In genomic region chr14:32414808-32415255, GRCh38 we compare ENCODE assay signal across 20 cellular contexts.
A peak's percentile ranks its signal among the peaks of the same experiment; 100 is the strongest.
DNase-seq lines count a peak whose midpoint lies in the region; ATAC-seq and TF ChIP-seq lines count a peak whose summit lies in the region.
"Had no signal": no experiment of that assay in that cellular context is flagged by ENCODE, and none has a peak within 500 bp of the region (broad histone marks: within the 10 kb centered on the region; RNA-seq: fewer than 3 reads in every experiment).

No MANE protein-coding gene starts in this region.

- no peak for TF ChIP-seq CTCF in brain (conservative IDR thresholded peaks at IDR 0.05)
- TF ChIP-seq CTCF in fibroblast of pulmonary artery (IDR thresholded peaks at IDR 0.05; ENCODE audit: low read length, missing control alignments), result no peak

- H3K4me1 ChIP-seq in naive thymus-derived CD4-positive, alpha-beta T cell (ENCODE audit: control insufficient read depth in 2 of 2, insufficient read depth in 2 of 2, low read length in 2 of 2), result no peaks in the 10 kb centered on the region
- H3K4me1 ChIP-seq: BLaER1, lower lobe of right lung, pancreas, spleen, upper lobe of right lung had no signal

- no peak overlapping the region for H3K4me3 ChIP-seq in fibroblast of pulmonary artery (replicated peaks; ENCODE audit: low read depth, low read length)
- H3K4me3 ChIP-seq in naive thymus-derived CD4-positive, alpha-beta T cell (ENCODE audit: low read length), result no peak overlapping the region
- H3K4me3 ChIP-seq: BLaER1, lower lobe of right lung, pancreas, SJSA1, spleen, upper lobe of right lung had no signal

- intact Hi-C loops in naive thymus-derived CD4-positive, alpha-beta T cell (cut with micrococcal nuclease), result no loop called here
- intact Hi-C loops in sciatic nerve (cut with DNase I), result no loop called here

- H3K27me3 ChIP-seq in naive thymus-derived CD4-positive, alpha-beta T cell (ENCODE audit: control insufficient read depth in 2 of 2, insufficient read depth in 2 of 2, low read length in 2 of 2), result no peaks in the 10 kb centered on the region
- H3K27me3 ChIP-seq: BLaER1, pancreas, SJSA1, spleen, upper lobe of right lung had no signal

- ATAC-seq in naive thymus-derived CD4-positive, alpha-beta T cell, result no peak
- ATAC-seq in HG03135 (IDR thresholded peaks at IDR 0.05; ENCODE audit: unreplicated experiment) (no peak), sciatic nerve (no peak)
- ATAC-seq: pancreas; stimulated activated memory B cell treated with anti-CD40 and anti-IgM and Interleukin-4, amounts not matched to agents 10 μg/mL and 1 μg/mL and 100 μg/mL, for 72 hours; upper lobe of right lung had no signal

- no peaks in the 10 kb centered on the region for H3K36me3 ChIP-seq in naive thymus-derived CD4-positive, alpha-beta T cell (ENCODE audit: control insufficient read depth in 2 of 3, insufficient read depth in 3 of 3, low read length in 3 of 3)
- H3K36me3 ChIP-seq: BLaER1, lower lobe of right lung, pancreas, SJSA1, spleen, upper lobe of right lung had no signal

- no peaks in the 10 kb centered on the region for H3K9me3 Mint-ChIP-seq in brain
- peaks cover 0 to 2% (median 0%) of the 10 kb centered on the region in 11 donors for H3K9me3 Mint-ChIP-seq in naive thymus-derived CD4-positive, alpha-beta T cell
- H3K9me3 Mint-ChIP-seq: stimulated activated memory B cell treated with anti-CD40 and anti-IgM and Interleukin-4, amounts not matched to agents 10 μg/mL and 1 μg/mL and 100 μg/mL, for 72 hours had no signal

- no peaks in the 10 kb centered on the region for H3K27me3 Mint-ChIP-seq in brain
- peaks cover 0 to 5% (median 0%) of the 10 kb centered on the region in 5 donors for H3K27me3 Mint-ChIP-seq in naive thymus-derived CD4-positive, alpha-beta T cell
- H3K27me3 Mint-ChIP-seq: stimulated activated memory B cell treated with anti-CD40 and anti-IgM and Interleukin-4, amounts not matched to agents 10 μg/mL and 1 μg/mL and 100 μg/mL, for 72 hours had no signal

- no peak overlapping the region for H3K27ac ChIP-seq in naive thymus-derived CD4-positive, alpha-beta T cell (ENCODE audit: low read depth, low read length)
- H3K27ac ChIP-seq: BLaER1, KMS-11, lower lobe of right lung, pancreas, SJSA1, spleen, upper lobe of right lung had no signal

- H3K9me3 ChIP-seq in naive thymus-derived CD4-positive, alpha-beta T cell (ENCODE audit: control insufficient read depth in 2 of 3, low read length in 3 of 3), result no peaks in the 10 kb centered on the region
- H3K9me3 ChIP-seq: BLaER1, lower lobe of right lung, pancreas, SJSA1, spleen, upper lobe of right lung had no signal

- POLR2A ChIA-PET in naive thymus-derived CD4-positive, alpha-beta T cell (lab: Charles Lee), result no interaction called here

- H3K36me3 Mint-ChIP-seq in brain, result peaks cover 15% of the 10 kb centered on the region
- H3K36me3 Mint-ChIP-seq in naive thymus-derived CD4-positive, alpha-beta T cell, result peaks cover 0 to 4% (median 0%) of the 10 kb centered on the region in 5 donors
- H3K36me3 Mint-ChIP-seq: stimulated activated memory B cell treated with anti-CD40 and anti-IgM and Interleukin-4, amounts not matched to agents 10 μg/mL and 1 μg/mL and 100 μg/mL, for 72 hours had no signal

- H3K27ac Mint-ChIP-seq in brain, result peak overlapping the region in 3 of 5 experiments; percentile 1 to 77 (median 37)
- no peak overlapping the region for H3K27ac Mint-ChIP-seq in naive thymus-derived CD4-positive, alpha-beta T cell
- H3K27ac Mint-ChIP-seq: stimulated activated memory B cell treated with anti-CD40 and anti-IgM and Interleukin-4, amounts not matched to agents 10 μg/mL and 1 μg/mL and 100 μg/mL, for 72 hours had no signal

- H3K4me3 Mint-ChIP-seq in brain, result peak overlapping the region in 1 of 5 experiments; percentile 36
- no peak overlapping the region for H3K4me3 Mint-ChIP-seq in naive thymus-derived CD4-positive, alpha-beta T cell
- H3K4me3 Mint-ChIP-seq: stimulated activated memory B cell treated with anti-CD40 and anti-IgM and Interleukin-4, amounts not matched to agents 10 μg/mL and 1 μg/mL and 100 μg/mL, for 72 hours had no signal

- H3K4me1 Mint-ChIP-seq in brain, result peaks cover 86% of the 10 kb centered on the region
- H3K4me1 Mint-ChIP-seq in naive thymus-derived CD4-positive, alpha-beta T cell, result no peaks in the 10 kb centered on the region
- H3K4me1 Mint-ChIP-seq: stimulated activated memory B cell treated with anti-CD40 and anti-IgM and Interleukin-4, amounts not matched to agents 10 μg/mL and 1 μg/mL and 100 μg/mL, for 72 hours had no signal

- CTCF ChIA-PET in naive thymus-derived CD4-positive, alpha-beta T cell (lab: Charles Lee), result no interaction called here

- DNase-seq in EL (peak; percentile 9), NCI-H2029 (lab: John Stamatoyannopoulos, UW) (peak; percentile 53), fibroblast of pulmonary artery (ENCODE audit: low read depth) (peak; percentile 63), NCI-H748 (lab: John Stamatoyannopoulos, UW; ENCODE audit: unreplicated experiment) (no peak), sciatic nerve (ENCODE audit: low spot score) (no peak)
- DNase-seq in naive thymus-derived CD4-positive, alpha-beta T cell, result no peak
- DNase-seq: activated CD4-positive, alpha-beta T cell treated with anti-CD3 and anti-CD28 coated beads, Interleukin-2, amount 50 U/mL, for 1 hour; activated naive CD4-positive, alpha-beta T cell treated with Interleukin-2 at 50 U/mL for 16 hours; foreskin melanocyte; lower lobe of right lung; NCI-H1105 treated with DMSO at 0.1 percent for 48 hours; pancreas; spleen; upper lobe of right lung had no signal

Comparison
In these comparisons a context has a peak if more than half of its experiments do, and no peak if none do; other contexts are left out.
1. DNase-seq: peak in EL (single experiment), NCI-H2029 (single experiment) and fibroblast of pulmonary artery (single experiment); none in naive thymus-derived CD4-positive, alpha-beta T cell (0 of 9), NCI-H748 (single experiment) and sciatic nerve (single experiment).
2. H3K27ac Mint-ChIP-seq: peak in brain (3 of 5); none in naive thymus-derived CD4-positive, alpha-beta T cell (0 of 9).